In genomic region chr16:4747906-4748681, GRCh38 we compare ENCODE assay signal across 19 cellular contexts. TPM values are rescaled to one million over a fixed set of nuclear protein-coding genes. Genes with fewer than 3 reads are reported as not detected.
DNase-seq lines count a peak whose midpoint lies in the region; ATAC-seq and TF ChIP-seq lines count a peak whose summit lies in the region.
"Had no signal": no experiment of that assay in that cellular context is flagged by ENCODE, and none has a peak within 500 bp of the region (broad histone marks: within the 10 kb centered on the region; RNA-seq: fewer than 3 reads in every experiment).

No MANE protein-coding gene starts in this region.

- no peak for TF ChIP-seq CTCF in upper lobe of left lung (IDR thresholded peaks at IDR 0.05)

- ATAC-seq in stimulated activated effector memory CD8-positive, alpha-beta T cell treated with anti-CD3 and anti-CD28 coated beads, Interleukin-12 subunit alpha, Interleukin-12 subunit beta, amount 100 ng/mL, for 72 hours, result no peak
- no peak for ATAC-seq in HG03432 (IDR thresholded peaks at IDR 0.05; ENCODE audit: unreplicated experiment)
- no peak for ATAC-seq in upper lobe of left lung (ENCODE audit: low FRiP score in 2 of 2)

- H3K9me3 Mint-ChIP-seq in activated naive CD4-positive, alpha-beta T cell treated with anti-CD3 and anti-CD28 coated beads, Interleukin-2, amount 50 U/mL, for 24 hours, result no peaks in the 10 kb centered on the region
- H3K9me3 Mint-ChIP-seq in stimulated activated effector memory CD8-positive, alpha-beta T cell treated with anti-CD3 and anti-CD28 coated beads, Interleukin-12 subunit alpha, Interleukin-12 subunit beta, amount 100 ng/mL, for 72 hours, result no peaks in the 10 kb centered on the region
- H3K9me3 Mint-ChIP-seq: activated CD4-positive, alpha-beta memory T cell treated with anti-CD3 and anti-CD28 coated beads, Interleukin-2, amount 10 ng/mL, durations not matched to agents 7 days and 5 days had no signal

- H3K4me1 Mint-ChIP-seq in activated naive CD4-positive, alpha-beta T cell treated with anti-CD3 and anti-CD28 coated beads, Interleukin-2, amount 50 U/mL, for 24 hours, result peaks cover 18% of the 10 kb centered on the region
- peaks cover 19% of the 10 kb centered on the region for H3K4me1 Mint-ChIP-seq in stimulated activated effector memory CD8-positive, alpha-beta T cell treated with anti-CD3 and anti-CD28 coated beads, Interleukin-12 subunit alpha, Interleukin-12 subunit beta, amount 100 ng/mL, for 72 hours

- TF ChIP-seq POLR2A in upper lobe of left lung (IDR thresholded peaks at IDR 0.05), result no peak

- H3K27ac ChIP-seq in KOPT-K1 (ENCODE audit: low read depth, low read length, poor library complexity, severe bottlenecking) (peak overlapping the region; percentile 44), caudate nucleus (ENCODE audit: low read depth, low read length) (peak overlapping the region; percentile 74), upper lobe of left lung (no peak overlapping the region)
- H3K27ac ChIP-seq: cardiac muscle cell had no signal

- peaks cover 0 to 5% (median 3%) of the 10 kb centered on the region in 4 donors for H3K4me1 ChIP-seq in upper lobe of left lung

- H3K36me3 Mint-ChIP-seq in activated naive CD4-positive, alpha-beta T cell treated with anti-CD3 and anti-CD28 coated beads, Interleukin-2, amount 50 U/mL, for 24 hours, result no peaks in the 10 kb centered on the region
- peaks cover 19% of the 10 kb centered on the region for H3K36me3 Mint-ChIP-seq in stimulated activated effector memory CD8-positive, alpha-beta T cell treated with anti-CD3 and anti-CD28 coated beads, Interleukin-12 subunit alpha, Interleukin-12 subunit beta, amount 100 ng/mL, for 72 hours

- no peak for DNase-seq in activated naive CD4-positive, alpha-beta T cell (lab: John Stamatoyannopoulos, UW)
- DNase-seq in caudate nucleus (lab: John Stamatoyannopoulos, UW), result peak in 6 of 61 donors; percentile 2 to 39 (median 11)
- no peak for DNase-seq in stimulated activated effector memory CD8-positive, alpha-beta T cell treated with anti-CD3 and anti-CD28 coated beads, Interleukin-12 subunit alpha, Interleukin-12 subunit beta, amount 100 ng/mL, for 72 hours (ENCODE audit: low spot score in 2 of 2)
- DNase-seq in upper lobe of left lung, result no peak
- DNase-seq in KG1 (lab: John Stamatoyannopoulos, UW), result no peak
- DNase-seq: activated CD4-positive, alpha-beta memory T cell treated with anti-CD3 and anti-CD28 coated beads, Interleukin-2, amount 10 ng/mL, durations not matched to agents 7 days and 5 days; DMS153; effector memory CD4-positive, alpha-beta T cell; IMR-90; NCI-H2171; NCI-H82; stimulated activated CD4-positive, alpha-beta T cell treated with anti-CD3 and anti-CD28 coated beads, Interleukin-2, amount 100 ng/mL, for 24 hours had no signal

- H3K4me3 Mint-ChIP-seq in activated naive CD4-positive, alpha-beta T cell treated with anti-CD3 and anti-CD28 coated beads, Interleukin-2, amount 50 U/mL, for 24 hours, result no peak overlapping the region
- no peak overlapping the region for H3K4me3 Mint-ChIP-seq in stimulated activated effector memory CD8-positive, alpha-beta T cell treated with anti-CD3 and anti-CD28 coated beads, Interleukin-12 subunit alpha, Interleukin-12 subunit beta, amount 100 ng/mL, for 72 hours
- H3K4me3 Mint-ChIP-seq: activated CD4-positive, alpha-beta memory T cell treated with anti-CD3 and anti-CD28 coated beads, Interleukin-2, amount 10 ng/mL, durations not matched to agents 7 days and 5 days had no signal

- H3K27ac Mint-ChIP-seq in activated naive CD4-positive, alpha-beta T cell treated with anti-CD3 and anti-CD28 coated beads, Interleukin-2, amount 50 U/mL, for 24 hours, result peak overlapping the region; percentile 93
- peak overlapping the region; percentile 81 for H3K27ac Mint-ChIP-seq in stimulated activated effector memory CD8-positive, alpha-beta T cell treated with anti-CD3 and anti-CD28 coated beads, Interleukin-12 subunit alpha, Interleukin-12 subunit beta, amount 100 ng/mL, for 72 hours
- H3K27ac Mint-ChIP-seq: activated CD4-positive, alpha-beta memory T cell treated with anti-CD3 and anti-CD28 coated beads, Interleukin-2, amount 10 ng/mL, durations not matched to agents 7 days and 5 days had no signal

- H3K9me3 ChIP-seq in KOPT-K1 (ENCODE audit: insufficient read depth, low read length, poor library complexity, severe bottlenecking) (no peaks in the 10 kb centered on the region), upper lobe of left lung (no peaks in the 10 kb centered on the region)

- no peak overlapping the region for H3K4me3 ChIP-seq in upper lobe of left lung
- H3K4me3 ChIP-seq: cardiac muscle cell had no signal

- H3K36me3 ChIP-seq in KOPT-K1 (ENCODE audit: insufficient read depth, low read length) (peaks cover 27% of the 10 kb centered on the region), upper lobe of left lung (peaks cover 17 to 38% (median 28%) of the 10 kb centered on the region in 4 donors)

- H3K27me3 ChIP-seq in upper lobe of left lung, result no peaks in the 10 kb centered on the region
- H3K27me3 ChIP-seq: cardiac muscle cell had no signal

- WGBS in upper lobe of left lung, 2 donors, result 79 to 85% methylated on average over 14 of the region's 14 CpGs

- H3K27me3 Mint-ChIP-seq in activated naive CD4-positive, alpha-beta T cell treated with anti-CD3 and anti-CD28 coated beads, Interleukin-2, amount 50 U/mL, for 24 hours, result no peaks in the 10 kb centered on the region
- H3K27me3 Mint-ChIP-seq: activated CD4-positive, alpha-beta memory T cell treated with anti-CD3 and anti-CD28 coated beads, Interleukin-2, amount 10 ng/mL, durations not matched to agents 7 days and 5 days had no signal

- no peak for TF ChIP-seq EP300 in upper lobe of left lung (IDR thresholded peaks at IDR 0.05)

RNA-seq across cellular contexts. Expression of gene DNAAF8, which starts 13.8 kb away (rescaled TPM):
- total RNA-seq in upper lobe of left lung, result 10 to 100 TPM in 1 of 6 donors, 1 to 10 TPM in 5; 1.6 to 19.1 (median 4.3) TPM
- total RNA-seq: activated CD4-positive, alpha-beta memory T cell treated with anti-CD3 and anti-CD28 coated beads, Interleukin-2, amount 10 ng/mL, durations not matched to agents 7 days and 5 days had no signal

RNA-seq across cellular contexts. Expression of gene ANKS3, which starts 14.0 kb away (rescaled TPM):
- total RNA-seq in upper lobe of left lung, result 10 to 100 TPM; 17.9 to 67.1 (median 20.0) TPM

RNA-seq across cellular contexts. Expression of gene ZNF500, which starts 18.9 kb away (rescaled TPM):
- 10 to 100 TPM; 10.1 to 17.5 (median 13.2) TPM for total RNA-seq in upper lobe of left lung

RNA-seq across cellular contexts. Expression of gene SEPTIN12, which starts 40.1 kb away (rescaled TPM):
- not detected for total RNA-seq in upper lobe of left lung
- total RNA-seq: activated CD4-positive, alpha-beta memory T cell treated with anti-CD3 and anti-CD28 coated beads, Interleukin-2, amount 10 ng/mL, durations not matched to agents 7 days and 5 days; H7; IMR-90; left lobe of liver; ureter had no signal

RNA-seq across cellular contexts. Expression of gene SMIM22, which starts 47.1 kb away (rescaled TPM):
- 10 to 100 TPM in 5 of 6 donors, 1 to 10 TPM in 1; 5.2 to 71.0 (median 36.6) TPM for total RNA-seq in upper lobe of left lung
- total RNA-seq: activated CD4-positive, alpha-beta memory T cell treated with anti-CD3 and anti-CD28 coated beads, Interleukin-2, amount 10 ng/mL, durations not matched to agents 7 days and 5 days; cardiac muscle cell; H7; IMR-90 had no signal

Comparison
In these comparisons a context has a peak if more than half of its experiments do, and no peak if none do; other contexts are left out.
1. H3K27ac ChIP-seq: peak in KOPT-K1 (single experiment) and caudate nucleus (single experiment); none in upper lobe of left lung (0 of 4).